Comparison of ENCODE assay signal across 25 cellular contexts in the genomic region with DNA sequence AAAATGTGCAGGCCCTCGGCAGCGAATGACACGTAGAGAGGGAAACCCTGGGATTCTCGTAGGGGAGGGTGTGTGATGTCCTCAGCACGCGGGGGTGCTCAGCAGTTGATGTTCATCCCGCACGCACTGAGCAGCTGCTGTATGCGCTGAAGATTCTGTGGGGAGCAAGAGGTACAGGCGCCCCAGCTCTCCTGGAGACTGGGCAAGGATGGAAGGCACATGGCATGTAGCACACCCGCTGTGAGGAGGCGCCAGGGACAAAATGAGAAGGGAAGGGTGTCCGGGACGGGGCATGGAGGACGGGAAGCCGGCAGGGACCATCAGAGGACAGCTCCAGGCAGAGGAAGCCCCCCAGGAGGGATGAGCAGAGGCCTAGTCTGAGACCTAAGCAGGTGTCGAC. TPM values are rescaled to one million over a fixed set of nuclear protein-coding genes. Genes with fewer than 3 reads are reported as not detected.
DNase-seq lines count a peak whose midpoint lies in the region; ATAC-seq, FAIRE-seq and TF ChIP-seq lines count a peak whose summit lies in the region.
"Had no signal": no experiment of that assay in that cellular context is flagged by ENCODE, and none has a peak within 500 bp of the region (broad histone marks: within the 10 kb centered on the region; RNA-seq: fewer than 3 reads in every experiment).

No MANE protein-coding gene starts in this region.

- no peak for ATAC-seq in stimulated activated naive B cell treated with anti-CD40 and anti-IgM and Interleukin-4, amounts not matched to agents 10 μg/mL and 1 μg/mL and 100 μg/mL, for 72 hours (replicated peaks)
- ATAC-seq: activated T-cell treated with anti-CD3 and anti-CD28 coated beads, Interleukin-2, amount 50 U/mL, for 72 hours; gastroesophageal sphincter; T-helper 17 cell had no signal

- no peak for TF ChIP-seq RAD21 in H1 (IDR thresholded peaks at IDR 0.05 in 1 of 2, conservative IDR thresholded peaks at IDR 0.05 in 1 of 2; ENCODE audit: low read depth in 2 of 2, low read length in 2 of 2)

- H2BK120ac ChIP-seq in H1 (replicated peaks; ENCODE audit: low read depth, low read length) = no peak overlapping the region

- no peak overlapping the region for H3K14ac ChIP-seq in H1 (ENCODE audit: insufficient read length)

- H3K4me1 ChIP-seq in H1 (replicated peaks in 1 of 4; ENCODE audit: control insufficient read depth in 3 of 4, insufficient read depth in 4 of 4, low read length in 3 of 4) (peaks cover 15 to 33% (median 27%) of the 10 kb centered on the region in 4 experiments), neural progenitor cell (peaks cover 27% of the 10 kb centered on the region), vagina (peaks cover 7% of the 10 kb centered on the region)

- no peak overlapping the region for H3K4me3 Mint-ChIP-seq in neural progenitor cell
- H3K4me3 Mint-ChIP-seq in stimulated activated naive B cell treated with anti-CD40 and anti-IgM and Interleukin-4, amounts not matched to agents 10 μg/mL and 1 μg/mL and 100 μg/mL, for 72 hours = no peak overlapping the region
- H3K4me3 Mint-ChIP-seq in type B pancreatic cell = no peak overlapping the region
- H3K4me3 Mint-ChIP-seq: activated CD4-positive, alpha-beta T cell treated with anti-CD3 and anti-CD28 coated beads, Interleukin-2, amount 10 ng/mL, durations not matched to agents 24 days and 14 days; activated naive CD4-positive, alpha-beta T cell treated with anti-CD3 and anti-CD28 coated beads, Interleukin-2, amount 10 ng/mL, durations not matched to agents 7 days and 5 days; activated T-cell treated with anti-CD3 and anti-CD28 coated beads, Interleukin-2, amount 50 U/mL, for 72 hours; CD4-positive, CD25-positive, alpha-beta regulatory T cell; T-helper 17 cell had no signal

- H3K9me3 Mint-ChIP-seq in neural progenitor cell (peaks cover 15% of the 10 kb centered on the region), type B pancreatic cell (no peaks in the 10 kb centered on the region)
- no peaks in the 10 kb centered on the region for H3K9me3 Mint-ChIP-seq in stimulated activated naive B cell treated with anti-CD40 and anti-IgM and Interleukin-4, amounts not matched to agents 10 μg/mL and 1 μg/mL and 100 μg/mL, for 72 hours
- H3K9me3 Mint-ChIP-seq: activated CD4-positive, alpha-beta T cell treated with anti-CD3 and anti-CD28 coated beads, Interleukin-2, amount 10 ng/mL, durations not matched to agents 24 days and 14 days; activated naive CD4-positive, alpha-beta T cell treated with anti-CD3 and anti-CD28 coated beads, Interleukin-2, amount 10 ng/mL, durations not matched to agents 7 days and 5 days; activated T-cell treated with anti-CD3 and anti-CD28 coated beads, Interleukin-2, amount 50 U/mL, for 72 hours; CD4-positive, CD25-positive, alpha-beta regulatory T cell had no signal

- H3K56ac ChIP-seq in H1 (replicated peaks; ENCODE audit: insufficient read length, low read depth, low read length) = no peak overlapping the region

- H3K9me3 ChIP-seq in H1 (ENCODE audit: insufficient read depth in 2 of 2, low read depth in 1 of 2, low read length in 1 of 2) (no peaks in the 10 kb centered on the region), neural progenitor cell (ENCODE audit: low read depth) (no peaks in the 10 kb centered on the region), vagina (no peaks in the 10 kb centered on the region)
- H3K9me3 ChIP-seq: gastroesophageal sphincter, SK-N-SH had no signal

- TF ChIP-seq POLR2A in H1 (IDR thresholded peaks at IDR 0.05; ENCODE audit: control extremely low read depth in 1 of 2, low read depth in 2 of 2, low read length in 2 of 2) (no peak), vagina (IDR thresholded peaks at IDR 0.05) (no peak)

- H3K36me3 Mint-ChIP-seq in neural progenitor cell = peaks cover 34% of the 10 kb centered on the region
- H3K36me3 Mint-ChIP-seq in stimulated activated naive B cell treated with anti-CD40 and anti-IgM and Interleukin-4, amounts not matched to agents 10 μg/mL and 1 μg/mL and 100 μg/mL, for 72 hours = peaks cover 20 to 39% of the 10 kb centered on the region in 2 donors
- peaks cover 8% of the 10 kb centered on the region for H3K36me3 Mint-ChIP-seq in type B pancreatic cell

- H2BK15ac ChIP-seq in H1 (ENCODE audit: low read length) = peak overlapping the region; percentile 74; the same call in 1 of the 2 replicates

- DNase-seq in H7 = peak; percentile 53
- DNase-seq in H1 (ENCODE audit: low read depth in 1 of 2, low spot score in 2 of 2) = no peak
- DNase-seq in neural progenitor cell (ENCODE audit: low spot score) = no peak
- no peak for DNase-seq in stimulated activated naive B cell treated with anti-CD40 and anti-IgM and Interleukin-4, amounts not matched to agents 10 μg/mL and 1 μg/mL and 100 μg/mL, for 72 hours
- DNase-seq in vagina (ENCODE audit: extremely low spot score in 2 of 2) = no peak
- DNase-seq in type B pancreatic cell (ENCODE audit: extremely low spot score, unreplicated experiment) = no peak
- no peak for DNase-seq in stimulated activated CD4-positive, alpha-beta T cell treated with anti-CD3 and anti-CD28 coated beads, Interleukin-12 subunit alpha, Interleukin-12 subunit beta, amount 100 ng/mL, for 4 hours
- DNase-seq: activated CD4-positive, alpha-beta T cell treated with anti-CD3 and anti-CD28 coated beads, Interleukin-2, amount 10 ng/mL, durations not matched to agents 24 days and 14 days; activated naive CD4-positive, alpha-beta T cell treated with anti-CD3 and anti-CD28 coated beads, Interleukin-2, amount 10 ng/mL, durations not matched to agents 7 days and 5 days; activated T-cell treated with anti-CD3 and anti-CD28 coated beads, Interleukin-2, amount 50 U/mL, for 72 hours; CD4-positive, CD25-positive, alpha-beta regulatory T cell; mammary epithelial cell; NCI-H1092; NCI-H187; NCI-H748 treated with DMSO at 0.1 percent for 48 hours; RPMI8226; SK-N-SH; stimulated activated CD4-positive, alpha-beta T cell treated with anti-CD3 and anti-CD28 coated beads, Interleukin-15, amount 100 ng/mL, for 24 hours; T-helper 17 cell had no signal

- H3K79me1 ChIP-seq in H1 (ENCODE audit: low read depth, low read length) = peaks cover 11% of the 10 kb centered on the region

- intact Hi-C loops in vagina (cut with DNase I) = no loop called here

- H3K23ac ChIP-seq in H1 (ENCODE audit: insufficient read length) = no peak overlapping the region

- H2BK5ac ChIP-seq in H1 (ENCODE audit: low read depth, low read length) = 0 out of 2 replicates have a peak overlapping the region, but pooled peaks have one; percentile 35

- no peak overlapping the region for H3K27ac ChIP-seq in H1 (ENCODE audit: low read depth, low read length)
- no peak overlapping the region for H3K27ac ChIP-seq in neural progenitor cell
- H3K27ac ChIP-seq in vagina = no peak overlapping the region

- H3K4ac ChIP-seq in H1 (replicated peaks; ENCODE audit: insufficient read length, low read depth, low read length) = no peak overlapping the region

- peaks cover 41% of the 10 kb centered on the region for H3K4me1 Mint-ChIP-seq in neural progenitor cell
- H3K4me1 Mint-ChIP-seq in stimulated activated naive B cell treated with anti-CD40 and anti-IgM and Interleukin-4, amounts not matched to agents 10 μg/mL and 1 μg/mL and 100 μg/mL, for 72 hours = peaks cover 8 to 12% of the 10 kb centered on the region in 2 donors
- peaks cover 40% of the 10 kb centered on the region for H3K4me1 Mint-ChIP-seq in type B pancreatic cell (ENCODE audit: unreplicated experiment)

- H4K8ac ChIP-seq in H1 (ENCODE audit: extremely low read depth, insufficient read depth, low read length) = no peak overlapping the region

- H4K5ac ChIP-seq in H1 (ENCODE audit: insufficient read length, low read depth, low read length) = no peak overlapping the region

- H3K36me3 ChIP-seq in H7 (replicated peaks; ENCODE audit: control insufficient read depth, insufficient read depth, low read length) (no peaks in the 10 kb centered on the region), H1 (ENCODE audit: control insufficient read depth in 2 of 4, insufficient read depth in 4 of 4, low read length in 3 of 4) (no peaks in the 10 kb centered on the region), neural progenitor cell (no peaks in the 10 kb centered on the region), vagina (no peaks in the 10 kb centered on the region)
- H3K36me3 ChIP-seq: gastroesophageal sphincter had no signal

- H3K9ac ChIP-seq in H1 (replicated peaks in 1 of 4; ENCODE audit: extremely low read depth in 1 of 4, low read depth in 3 of 4, low read length in 3 of 4) (no peak overlapping the region; a peak in 1 of 7 replicates), neural progenitor cell (no peak overlapping the region)
- H3K9ac ChIP-seq: SK-N-SH had no signal

- TF ChIP-seq EP300 in H1 (IDR thresholded peaks at IDR 0.05; ENCODE audit: borderline replicate concordance in 1 of 2, low read depth in 2 of 2, low read length in 2 of 2) = no peak

- H3K27me3 Mint-ChIP-seq in neural progenitor cell (ENCODE audit: insufficient read depth, low read depth) = peaks cover 2% of the 10 kb centered on the region
- H3K27me3 Mint-ChIP-seq in stimulated activated naive B cell treated with anti-CD40 and anti-IgM and Interleukin-4, amounts not matched to agents 10 μg/mL and 1 μg/mL and 100 μg/mL, for 72 hours = no peaks in the 10 kb centered on the region
- H3K27me3 Mint-ChIP-seq in type B pancreatic cell = no peaks in the 10 kb centered on the region
- H3K27me3 Mint-ChIP-seq: activated CD4-positive, alpha-beta T cell treated with anti-CD3 and anti-CD28 coated beads, Interleukin-2, amount 10 ng/mL, durations not matched to agents 24 days and 14 days; activated naive CD4-positive, alpha-beta T cell treated with anti-CD3 and anti-CD28 coated beads, Interleukin-2, amount 10 ng/mL, durations not matched to agents 7 days and 5 days; CD4-positive, CD25-positive, alpha-beta regulatory T cell; T-helper 17 cell had no signal

- H3K18ac ChIP-seq in H1 (ENCODE audit: extremely low read depth, low read length) = peak overlapping the region; percentile 26; the same call in 1 of the 2 replicates

- H3K27ac Mint-ChIP-seq in neural progenitor cell (no peak overlapping the region), type B pancreatic cell (no peak overlapping the region)
- H3K27ac Mint-ChIP-seq in stimulated activated naive B cell treated with anti-CD40 and anti-IgM and Interleukin-4, amounts not matched to agents 10 μg/mL and 1 μg/mL and 100 μg/mL, for 72 hours = peak overlapping the region; percentile 45
- H3K27ac Mint-ChIP-seq: activated CD4-positive, alpha-beta T cell treated with anti-CD3 and anti-CD28 coated beads, Interleukin-2, amount 10 ng/mL, durations not matched to agents 24 days and 14 days; activated naive CD4-positive, alpha-beta T cell treated with anti-CD3 and anti-CD28 coated beads, Interleukin-2, amount 10 ng/mL, durations not matched to agents 7 days and 5 days; activated T-cell treated with anti-CD3 and anti-CD28 coated beads, Interleukin-2, amount 50 U/mL, for 72 hours; T-helper 17 cell had no signal

- H4K91ac ChIP-seq in H1 (replicated peaks; ENCODE audit: insufficient read length, low read length) = no peak overlapping the region

- POLR2A ChIA-PET in H1 (lab: Charles Lee; ENCODE audit: partially characterized antibody) = interaction anchor here (0.6 to 1.4 kb wide), 3 partner anchors 11 to 39 kb away, joined by 3 read pairs; no protein-coding TSS in a partner anchor

- H3K4me3 ChIP-seq in H7 (ENCODE audit: insufficient read depth, low read depth, low read length) (no peak overlapping the region), H1 (ENCODE audit: extremely low read depth in 1 of 4, insufficient read depth in 2 of 4, low read depth in 3 of 4, low read length in 4 of 4) (no peak overlapping the region), neural progenitor cell (no peak overlapping the region), vagina (no peak overlapping the region)
- H3K4me3 ChIP-seq: coronary artery, gastroesophageal sphincter had no signal

- peaks cover 0 to 3% of the 10 kb centered on the region in 2 experiments for H4K20me1 ChIP-seq in H1 (replicated peaks in 1 of 2; ENCODE audit: control insufficient read depth in 1 of 2, insufficient read depth in 2 of 2, low read length in 2 of 2)
- H4K20me1 ChIP-seq in neural progenitor cell (ENCODE audit: low read depth) = peaks cover 60% of the 10 kb centered on the region

- H3K79me2 ChIP-seq in H1 (ENCODE audit: control insufficient read depth in 1 of 2, insufficient read depth in 2 of 2, low read length in 2 of 2) (peaks cover 6 to 87% of the 10 kb centered on the region in 2 experiments), neural progenitor cell (ENCODE audit: low read depth) (peaks cover 88% of the 10 kb centered on the region)

- TF ChIP-seq CTCF in H1 (IDR thresholded peaks at IDR 0.05; ENCODE audit: control extremely low read depth in 1 of 3, insufficient read depth in 1 of 3, low read depth in 1 of 3, low read length in 3 of 3) (no peak), neural progenitor cell (IDR thresholded peaks at IDR 0.05) (no peak), vagina (IDR thresholded peaks at IDR 0.05) (no peak), type B pancreatic cell (conservative IDR thresholded peaks at IDR 0.05) (no peak)

- H3K4me2 ChIP-seq in H1 (ENCODE audit: insufficient read depth in 1 of 2, low read depth in 2 of 2, low read length in 2 of 2) = no peak overlapping the region
- H3K4me2 ChIP-seq in neural progenitor cell = peak overlapping the region; percentile 40
- H3K4me2 ChIP-seq: SK-N-SH had no signal

- no peaks in the 10 kb centered on the region for H3K23me2 ChIP-seq in H1 (ENCODE audit: low read depth, low read length)

- no peak for FAIRE-seq in H1 (lab: Jason Lieb, UNC)
- FAIRE-seq: bronchial epithelial cell, D721Med, GM12891, islet of Langerhans had no signal

- no peak overlapping the region for H2AFZ ChIP-seq in H1 (ENCODE audit: low read length)
- H2AFZ ChIP-seq in neural progenitor cell (replicated peaks) = no peak overlapping the region

- CTCF ChIA-PET in H1 (lab: Charles Lee; ENCODE audit: partially characterized antibody) = interaction anchor here (0.8 to 1.5 kb wide), 3 partner anchors 10 to 169 kb away, joined by 3 to 4 read pairs (median 3); no protein-coding TSS in a partner anchor

- no peak overlapping the region for H2BK12ac ChIP-seq in H1 (ENCODE audit: low read depth, low read length)

- WGBS in H1 (ENCODE audit: extremely low coverage in 1 of 2, insufficient coverage in 1 of 2, insufficient read length in 1 of 2, insufficient replicate concordance in 2 of 2, low coverage in 1 of 2, low lambda C conversion rate in 2 of 2, missing lambda C conversion rate in 1 of 2), 2 experiments = 78% methylated on average over 17 of the region's 17 CpGs; no CpG with 5 or more reads in 1 of the 2 experiments

- H2AK5ac ChIP-seq in H1 (ENCODE audit: low read depth, low read length) = no peak overlapping the region

- H3K27me3 ChIP-seq in H7 (ENCODE audit: control insufficient read depth, insufficient read depth, low read length) (no peaks in the 10 kb centered on the region), H1 (replicated peaks in 1 of 4; ENCODE audit: control insufficient read depth in 3 of 4, extremely low read depth in 1 of 4, insufficient read depth in 3 of 4, low read length in 3 of 4) (no peaks in the 10 kb centered on the region), neural progenitor cell (no peaks in the 10 kb centered on the region), vagina (no peaks in the 10 kb centered on the region)
- H3K27me3 ChIP-seq: gastroesophageal sphincter had no signal

- H3F3A ChIP-seq in neural progenitor cell (ENCODE audit: low read depth) = peaks cover 8% of the 10 kb centered on the region

- no peak overlapping the region for H2BK20ac ChIP-seq in H1 (ENCODE audit: low read length)

RNA-seq across cellular contexts. Expression of a gene that starts 15.4 kb away (rescaled TPM):
- 9.9 and 14.7 TPM in 2 replicates for total RNA-seq in H7 (2014; rRNA removed; shearing (Covaris generic))
- 72.9 and 78.5 TPM in 2 replicates for total RNA-seq in H1 (2021; fragmentation: NEBNext Ultra II Directional; extraction: Animal tissue kit (Norgen Biotek cat#: 25700))
- polyA plus RNA-seq in H1 (2011; rRNA removed) = 28.8 and 30.7 TPM in 2 replicates
- polyA plus RNA-seq in H1 (2011; cell fraction: cytosol; rRNA removed) = 14.9 TPM
- 83.2 TPM for polyA plus RNA-seq in H1 (2011; cell fraction: nucleus; rRNA removed)
- 31.1 to 42.5 TPM (median 35.7 TPM) in 4 replicates for polyA plus RNA-seq in H1 (2012, experiment 1 of 2)
- polyA plus RNA-seq in H1 (2012, experiment 2 of 2) = 4.6 TPM
- 30.6 TPM for polyA plus RNA-seq in H1 (2013, experiment 1 of 2)
- polyA plus RNA-seq in H1 (2013, experiment 2 of 2) = 28.1 TPM
- 35.6 and 46.4 TPM in 2 replicates for polyA minus RNA-seq in H1 (2011; rRNA and poly(A)+ RNA removed)
- 49.0 TPM for polyA minus RNA-seq in H1 (2011; cell fraction: cytosol; rRNA and poly(A)+ RNA removed)
- polyA minus RNA-seq in H1 (2011; cell fraction: nucleus; rRNA and poly(A)+ RNA removed) = 68.1 TPM
- 12.6 and 17.6 TPM in 2 replicates for total RNA-seq in neural progenitor cell (ENCODE audit: low replicate concordance)
- 33.4 TPM for total RNA-seq in vagina
- 70.9 and 97.6 TPM in 2 replicates for total RNA-seq in type B pancreatic cell (ENCODE audit: low replicate concordance)
